Comparison of ENCODE assay signal across 22 cellular contexts in genomic region chr7:103341466-103341865, GRCh38. TPM values are rescaled to one million over a fixed set of nuclear protein-coding genes. Genes with fewer than 3 reads are reported as not detected.
DNase-seq lines count a peak whose midpoint lies in the region; ATAC-seq lines count a peak whose summit lies in the region.
"Had no signal": no experiment of that assay in that cellular context is flagged by ENCODE, and none has a peak within 500 bp of the region (broad histone marks: within the 10 kb centered on the region; RNA-seq: fewer than 3 reads in every experiment).

No MANE protein-coding gene starts in this region.

- ATAC-seq in memory B cell (ENCODE audit: low read depth) (no peak), HG03196 (IDR thresholded peaks at IDR 0.05; ENCODE audit: unreplicated experiment) (no peak)
- ATAC-seq: foreskin keratinocyte had no signal

- no peaks in the 10 kb centered on the region for H3K27me3 Mint-ChIP-seq in activated T-cell treated with anti-CD3 and anti-CD28 coated beads, Interleukin-2, amount 50 U/mL, for 24 hours
- H3K27me3 Mint-ChIP-seq in CD8-positive, alpha-beta memory T cell: no peaks in the 10 kb centered on the region
- H3K27me3 Mint-ChIP-seq in activated T-helper 1 cell treated with anti-CD3 and anti-CD28 coated beads, Interleukin-12 subunit alpha, Interleukin-12 subunit beta, Interleukin-2, Interleukin-4 antibody, amounts not matched to agents 30 ng/mL and 10 ng/mL and 1 ng/mL, durations not matched to agents 14 hours and 24 hours and 36 hours (ENCODE audit: insufficient read depth): no peaks in the 10 kb centered on the region
- no peaks in the 10 kb centered on the region for H3K27me3 Mint-ChIP-seq in memory B cell
- H3K27me3 Mint-ChIP-seq: CD4-positive, alpha-beta memory T cell had no signal

- H3K9me3 ChIP-seq in CD8-positive, alpha-beta memory T cell (ENCODE audit: low read length): no peaks in the 10 kb centered on the region
- H3K9me3 ChIP-seq: left ventricle myocardium inferior, sigmoid colon, suprapubic skin had no signal

- H3K4me3 ChIP-seq in CD8-positive, alpha-beta memory T cell (ENCODE audit: low read length): no peak overlapping the region
- H3K4me3 ChIP-seq: left ventricle myocardium inferior, sigmoid colon, suprapubic skin had no signal

- H3K9me3 Mint-ChIP-seq in activated T-cell treated with anti-CD3 and anti-CD28 coated beads, Interleukin-2, amount 50 U/mL, for 24 hours: no peaks in the 10 kb centered on the region
- no peaks in the 10 kb centered on the region for H3K9me3 Mint-ChIP-seq in CD8-positive, alpha-beta memory T cell
- H3K9me3 Mint-ChIP-seq in activated T-helper 1 cell treated with anti-CD3 and anti-CD28 coated beads, Interleukin-12 subunit alpha, Interleukin-12 subunit beta, Interleukin-2, Interleukin-4 antibody, amounts not matched to agents 30 ng/mL and 10 ng/mL and 1 ng/mL, durations not matched to agents 14 hours and 24 hours and 36 hours: no peaks in the 10 kb centered on the region
- no peaks in the 10 kb centered on the region for H3K9me3 Mint-ChIP-seq in memory B cell
- H3K9me3 Mint-ChIP-seq: immature natural killer cell had no signal

- peaks cover 76% of the 10 kb centered on the region for H3K36me3 Mint-ChIP-seq in activated T-cell treated with anti-CD3 and anti-CD28 coated beads, Interleukin-2, amount 50 U/mL, for 24 hours (ENCODE audit: low read depth)
- peaks cover 6 to 60% (median 14%) of the 10 kb centered on the region in 3 donors for H3K36me3 Mint-ChIP-seq in CD8-positive, alpha-beta memory T cell
- peaks cover 50% of the 10 kb centered on the region for H3K36me3 Mint-ChIP-seq in activated T-helper 1 cell treated with anti-CD3 and anti-CD28 coated beads, Interleukin-12 subunit alpha, Interleukin-12 subunit beta, Interleukin-2, Interleukin-4 antibody, amounts not matched to agents 30 ng/mL and 10 ng/mL and 1 ng/mL, durations not matched to agents 14 hours and 24 hours and 36 hours (ENCODE audit: low read depth)
- peaks cover 34% of the 10 kb centered on the region for H3K36me3 Mint-ChIP-seq in memory B cell

- H3K4me1 ChIP-seq in CD8-positive, alpha-beta memory T cell (ENCODE audit: insufficient read depth, low read length): peaks cover 25% of the 10 kb centered on the region

- DNase-seq in activated T-cell treated with anti-CD3 and anti-CD28 coated beads, Interleukin-2, amount 50 U/mL, for 24 hours: no peak
- no peak for DNase-seq in activated T-cell treated with anti-CD3 and anti-CD28 coated beads, Interleukin-2, amount 50 U/mL, for 1 hour
- no peak for DNase-seq in CD8-positive, alpha-beta memory T cell
- DNase-seq in activated T-helper 1 cell treated with anti-CD3 and anti-CD28 coated beads, Interleukin-12 subunit alpha, Interleukin-12 subunit beta, Interleukin-2, Interleukin-4 antibody, amounts not matched to agents 30 ng/mL and 10 ng/mL and 1 ng/mL, durations not matched to agents 14 hours and 24 hours and 36 hours (ENCODE audit: low spot score): no peak
- no peak for DNase-seq in memory B cell (ENCODE audit: low spot score in 2 of 2)
- no peak for DNase-seq in NCI-H774 (lab: John Stamatoyannopoulos, UW)
- DNase-seq in stimulated activated CD4-positive, alpha-beta T cell treated with anti-CD3 and anti-CD28 coated beads, Interleukin-2, amount 100 ng/mL, for 48 hours: no peak
- DNase-seq: activated CD4-positive, alpha-beta T cell treated with anti-CD3 and anti-CD28 coated beads for 4 hours; CD4-positive, alpha-beta memory T cell; effector CD4-positive, alpha-beta T cell; erythroblast; foreskin keratinocyte; GF-D8; HCEC 1CT; immature natural killer cell; left ventricle myocardium inferior; NCI-H1694 treated with DMSO at 0.1 percent for 48 hours; OCI-M1; SHP77 treated with DMSO at 0.1 percent for 48 hours; sigmoid colon had no signal

- peak overlapping the region; percentile 79 for H3K27ac Mint-ChIP-seq in activated T-cell treated with anti-CD3 and anti-CD28 coated beads, Interleukin-2, amount 50 U/mL, for 24 hours
- peak overlapping the region in 5 of 8 donors; percentile 9 to 43 (median 16) for H3K27ac Mint-ChIP-seq in CD8-positive, alpha-beta memory T cell
- peak overlapping the region; percentile 27 for H3K27ac Mint-ChIP-seq in activated T-helper 1 cell treated with anti-CD3 and anti-CD28 coated beads, Interleukin-12 subunit alpha, Interleukin-12 subunit beta, Interleukin-2, Interleukin-4 antibody, amounts not matched to agents 30 ng/mL and 10 ng/mL and 1 ng/mL, durations not matched to agents 14 hours and 24 hours and 36 hours
- H3K27ac Mint-ChIP-seq in memory B cell: peak overlapping the region; percentile 39

- peaks cover 55% of the 10 kb centered on the region for H3K4me1 Mint-ChIP-seq in activated T-cell treated with anti-CD3 and anti-CD28 coated beads, Interleukin-2, amount 50 U/mL, for 24 hours (ENCODE audit: low read depth)
- peaks cover 47 to 62% (median 57%) of the 10 kb centered on the region in 3 donors for H3K4me1 Mint-ChIP-seq in CD8-positive, alpha-beta memory T cell
- H3K4me1 Mint-ChIP-seq in activated T-helper 1 cell treated with anti-CD3 and anti-CD28 coated beads, Interleukin-12 subunit alpha, Interleukin-12 subunit beta, Interleukin-2, Interleukin-4 antibody, amounts not matched to agents 30 ng/mL and 10 ng/mL and 1 ng/mL, durations not matched to agents 14 hours and 24 hours and 36 hours (ENCODE audit: low read depth): peaks cover 48% of the 10 kb centered on the region
- peaks cover 22% of the 10 kb centered on the region for H3K4me1 Mint-ChIP-seq in memory B cell

- POLR2A ChIA-PET in CD8-positive, alpha-beta memory T cell (lab: Charles Lee): no interaction called here

- H3K4me3 Mint-ChIP-seq in activated T-cell treated with anti-CD3 and anti-CD28 coated beads, Interleukin-2, amount 50 U/mL, for 24 hours: peak overlapping the region; percentile 90
- peak overlapping the region in 2 of 7 donors; percentile 19 to 81 for H3K4me3 Mint-ChIP-seq in CD8-positive, alpha-beta memory T cell
- H3K4me3 Mint-ChIP-seq in activated T-helper 1 cell treated with anti-CD3 and anti-CD28 coated beads, Interleukin-12 subunit alpha, Interleukin-12 subunit beta, Interleukin-2, Interleukin-4 antibody, amounts not matched to agents 30 ng/mL and 10 ng/mL and 1 ng/mL, durations not matched to agents 14 hours and 24 hours and 36 hours: peak overlapping the region; percentile 73
- no peak overlapping the region for H3K4me3 Mint-ChIP-seq in memory B cell

- CTCF ChIA-PET in CD8-positive, alpha-beta memory T cell (lab: Charles Lee): no interaction called here

- no peak overlapping the region for H3K27ac ChIP-seq in CD8-positive, alpha-beta memory T cell (ENCODE audit: low read depth, low read length)
- H3K27ac ChIP-seq: foreskin keratinocyte, left ventricle myocardium inferior, sigmoid colon, suprapubic skin had no signal

- peaks cover 32% of the 10 kb centered on the region for H3K36me3 ChIP-seq in CD8-positive, alpha-beta memory T cell (ENCODE audit: insufficient read depth, low read length)

- no peaks in the 10 kb centered on the region for H3K27me3 ChIP-seq in CD8-positive, alpha-beta memory T cell (ENCODE audit: insufficient read depth, low read length, poor library complexity, severe bottlenecking)
- H3K27me3 ChIP-seq: foreskin keratinocyte, sigmoid colon, suprapubic skin had no signal

- intact Hi-C loops in activated T-helper 1 cell treated with anti-CD3 and anti-CD28 coated beads, Interleukin-12 subunit alpha, Interleukin-12 subunit beta, Interleukin-2, Interleukin-4 antibody, amounts not matched to agents 30 ng/mL and 10 ng/mL and 1 ng/mL, durations not matched to agents 14 hours and 24 hours and 36 hours (cut with micrococcal nuclease): loop anchor here (2.0 to 5.0 kb wide), 2 partner anchors 17 to 594 kb away; partner anchors contain the start of gene FAM185A

RNA-seq across cellular contexts. Expression of gene DNAJC2, which starts 3.1 kb away (rescaled TPM):
- total RNA-seq in CD8-positive, alpha-beta memory T cell: 10 to 100 TPM; 59.6 to 60.0 TPM
- polyA plus RNA-seq in CD8-positive, alpha-beta memory T cell: 25.5 TPM
- total RNA-seq in activated T-helper 1 cell treated with anti-CD3 and anti-CD28 coated beads, Interleukin-12 subunit alpha, Interleukin-12 subunit beta, Interleukin-2, Interleukin-4 antibody, amounts not matched to agents 30 ng/mL and 10 ng/mL and 1 ng/mL, durations not matched to agents 14 hours and 24 hours and 36 hours: 63.8 and 68.6 TPM in 2 replicates

RNA-seq across cellular contexts. Expression of gene PSMC2, which starts 6.0 kb away (rescaled TPM):
- 100 to 1,000 TPM; 203 to 209 TPM for total RNA-seq in CD8-positive, alpha-beta memory T cell
- 107 TPM for polyA plus RNA-seq in CD8-positive, alpha-beta memory T cell
- total RNA-seq in activated T-helper 1 cell treated with anti-CD3 and anti-CD28 coated beads, Interleukin-12 subunit alpha, Interleukin-12 subunit beta, Interleukin-2, Interleukin-4 antibody, amounts not matched to agents 30 ng/mL and 10 ng/mL and 1 ng/mL, durations not matched to agents 14 hours and 24 hours and 36 hours: 220 and 225 TPM in 2 replicates

RNA-seq across cellular contexts. Expression of gene PMPCB, which starts 44.2 kb away (rescaled TPM):
- total RNA-seq in CD8-positive, alpha-beta memory T cell: 10 to 100 TPM; 81.9 to 82.5 TPM
- polyA plus RNA-seq in CD8-positive, alpha-beta memory T cell: 63.4 TPM
- 71.5 and 75.5 TPM in 2 replicates for total RNA-seq in activated T-helper 1 cell treated with anti-CD3 and anti-CD28 coated beads, Interleukin-12 subunit alpha, Interleukin-12 subunit beta, Interleukin-2, Interleukin-4 antibody, amounts not matched to agents 30 ng/mL and 10 ng/mL and 1 ng/mL, durations not matched to agents 14 hours and 24 hours and 36 hours

Comparison
In these comparisons a context has a peak if more than half of its experiments do, and no peak if none do; other contexts are left out.
1. H3K27ac Mint-ChIP-seq: peak in every context shown above with its lines; median percentile 79 in activated T-cell treated with anti-CD3 and anti-CD28 coated beads, Interleukin-2, amount 50 U/mL, for 24 hours; 39 in memory B cell; 27 in activated T-helper 1 cell treated with anti-CD3 and anti-CD28 coated beads, Interleukin-12 subunit alpha, Interleukin-12 subunit beta, Interleukin-2, Interleukin-4 antibody, amounts not matched to agents 30 ng/mL and 10 ng/mL and 1 ng/mL, durations not matched to agents 14 hours and 24 hours and 36 hours; 16 in CD8-positive, alpha-beta memory T cell.